ENCODE assay signal across 15 cellular contexts in the genomic region with DNA sequence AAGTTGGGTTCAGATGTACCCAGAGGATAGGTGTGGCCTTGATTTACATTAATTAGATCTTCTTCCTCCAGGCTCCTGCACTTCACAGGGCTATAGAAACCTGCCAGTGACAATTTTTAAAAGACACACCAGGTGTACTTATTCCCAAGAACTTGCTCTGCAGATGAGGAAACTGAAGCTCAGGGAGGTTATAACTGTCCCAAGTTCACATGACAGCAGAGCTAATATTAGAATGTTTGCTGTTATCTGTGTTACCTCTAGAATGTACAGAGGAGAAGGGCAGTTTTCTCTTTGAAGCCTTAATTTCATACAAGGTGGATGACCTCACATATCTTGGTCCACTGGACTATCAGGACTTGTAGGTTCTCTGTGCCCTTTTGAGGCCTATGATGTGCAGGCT. TPM values are rescaled to one million over a fixed set of nuclear protein-coding genes. Genes with fewer than 3 reads are reported as not detected.
A peak's percentile ranks its signal among the peaks of the same experiment; 100 is the strongest.
DNase-seq lines count a peak whose midpoint lies in the region; ATAC-seq and TF ChIP-seq lines count a peak whose summit lies in the region.
"Had no signal": no experiment of that assay in that cellular context is flagged by ENCODE, and none has a peak within 500 bp of the region (broad histone marks: within the 10 kb centered on the region; RNA-seq: fewer than 3 reads in every experiment).

No MANE protein-coding gene starts in this region.

- no peak overlapping the region for H2AK9ac ChIP-seq in IMR-90 (replicated peaks; ENCODE audit: low read depth, low read length, poor library complexity)

- TF ChIP-seq POLR2A in IMR-90 (IDR thresholded peaks at IDR 0.05; ENCODE audit: low read depth, low read length) (no peak), body of pancreas (IDR thresholded peaks at IDR 0.05) (no peak)

- no peak overlapping the region for H3K56ac ChIP-seq in IMR-90 (ENCODE audit: extremely low read depth, insufficient read depth, low read length)

- no peak overlapping the region for H4K91ac ChIP-seq in IMR-90 (ENCODE audit: insufficient read depth, low read depth, low read length)

- no peaks in the 10 kb centered on the region for H3K4me1 Mint-ChIP-seq in stimulated activated effector memory CD8-positive, alpha-beta T cell treated with anti-CD3 and anti-CD28 coated beads, Interleukin-12 subunit alpha, Interleukin-12 subunit beta, amount 100 ng/mL, for 72 hours
- H3K4me1 Mint-ChIP-seq: B cell had no signal

- H4K5ac ChIP-seq in IMR-90 (ENCODE audit: low read depth, low read length) = no peak overlapping the region

- no peak overlapping the region for H3K14ac ChIP-seq in IMR-90 (replicated peaks; ENCODE audit: low read depth, low read length)

- TF ChIP-seq CTCF in IMR-90 (conservative IDR thresholded peaks at IDR 0.05; ENCODE audit: low read depth, low read length) (no peak), body of pancreas (IDR thresholded peaks at IDR 0.05) (no peak), hepatocyte (IDR thresholded peaks at IDR 0.05; ENCODE audit: poor library complexity) (no peak)

- H4K20me1 ChIP-seq in IMR-90 (ENCODE audit: insufficient read depth, low read length) (peaks cover 46% of the 10 kb centered on the region), hepatocyte (ENCODE audit: insufficient read depth, poor library complexity, severe bottlenecking) (peaks cover 22% of the 10 kb centered on the region)

- no peak for ATAC-seq in IMR-90 (ENCODE audit: low read depth)
- ATAC-seq in body of pancreas = peak; percentile 27
- ATAC-seq in HG03108 (IDR thresholded peaks at IDR 0.05; ENCODE audit: unreplicated experiment) = no peak
- no peak for ATAC-seq in GM18517 (IDR thresholded peaks at IDR 0.05; ENCODE audit: unreplicated experiment)
- ATAC-seq in stimulated activated effector memory CD8-positive, alpha-beta T cell treated with anti-CD3 and anti-CD28 coated beads, Interleukin-12 subunit alpha, Interleukin-12 subunit beta, amount 100 ng/mL, for 72 hours = no peak

- H2AK5ac ChIP-seq in IMR-90 (ENCODE audit: low read depth, low read length) = no peak overlapping the region

- H3K18ac ChIP-seq in IMR-90 (ENCODE audit: low read depth, low read length) = no peak overlapping the region

- no peak overlapping the region for H3K4ac ChIP-seq in IMR-90 (ENCODE audit: low read depth, low read length)

- TF ChIP-seq RAD21 in IMR-90 (IDR thresholded peaks at IDR 0.05; ENCODE audit: low read length) = no peak

- H3K4me1 ChIP-seq in IMR-90 (ENCODE audit: control insufficient read depth, insufficient read depth, low read length) (peaks cover 3% of the 10 kb centered on the region; the same call in 1 of the 2 replicates), body of pancreas (peaks cover 41% of the 10 kb centered on the region), hepatocyte (ENCODE audit: insufficient read depth) (peaks cover 5% of the 10 kb centered on the region), stomach smooth muscle (ENCODE audit: control insufficient read depth, insufficient read depth, low read length) (peaks cover 24% of the 10 kb centered on the region)
- H3K4me1 ChIP-seq: Peyer's patch had no signal

- CTCF ChIA-PET in IMR-90 (lab: Yijun Ruan, JAX) = interaction anchor here (0.9 kb wide), 1 partner anchor 27 kb away, joined by 4 read pairs; the partner anchor contains the start of gene RASSF8

- no peaks in the 10 kb centered on the region for H3K9me3 Mint-ChIP-seq in stimulated activated effector memory CD8-positive, alpha-beta T cell treated with anti-CD3 and anti-CD28 coated beads, Interleukin-12 subunit alpha, Interleukin-12 subunit beta, amount 100 ng/mL, for 72 hours
- H3K9me3 Mint-ChIP-seq: CD4-positive, alpha-beta T cell had no signal

- H3K27me3 ChIP-seq in IMR-90 (ENCODE audit: control insufficient read depth, insufficient read depth, low read length) (no peaks in the 10 kb centered on the region), body of pancreas (no peaks in the 10 kb centered on the region), hepatocyte (no peaks in the 10 kb centered on the region), stomach smooth muscle (ENCODE audit: control insufficient read depth in 1 of 2, insufficient read depth in 2 of 2, low read length in 2 of 2) (no peaks in the 10 kb centered on the region)
- H3K27me3 ChIP-seq: Peyer's patch had no signal

- H3K27ac ChIP-seq in IMR-90 (ENCODE audit: insufficient read depth, low read length) (no peak overlapping the region), body of pancreas (peak overlapping the region in 1 of 4 donors; percentile 37), hepatocyte (peak overlapping the region; percentile 27), stomach smooth muscle (ENCODE audit: low read length) (peak overlapping the region; percentile 41)
- H3K27ac ChIP-seq: Peyer's patch had no signal

- H3K36me3 ChIP-seq in IMR-90 (ENCODE audit: control insufficient read depth, insufficient read depth, low read length) (no peaks in the 10 kb centered on the region), body of pancreas (replicated peaks in 1 of 2; ENCODE audit: insufficient read depth in 1 of 2, low read depth in 2 of 2) (no peaks in the 10 kb centered on the region), hepatocyte (replicated peaks; ENCODE audit: insufficient read depth, low read depth) (no peaks in the 10 kb centered on the region), stomach smooth muscle (ENCODE audit: control insufficient read depth in 2 of 2, insufficient read depth in 2 of 2, low read length in 2 of 2) (no peaks in the 10 kb centered on the region)
- H3K36me3 ChIP-seq: Peyer's patch had no signal

- H3K4me3 Mint-ChIP-seq in stimulated activated effector memory CD8-positive, alpha-beta T cell treated with anti-CD3 and anti-CD28 coated beads, Interleukin-12 subunit alpha, Interleukin-12 subunit beta, amount 100 ng/mL, for 72 hours = no peak overlapping the region
- H3K4me3 Mint-ChIP-seq: B cell; CD4-positive, alpha-beta T cell had no signal

- peak overlapping the region; percentile 26; the same call in 1 of the 2 replicates for H3K23ac ChIP-seq in IMR-90 (ENCODE audit: low read depth, low read length)

- H3K79me1 ChIP-seq in IMR-90 (ENCODE audit: low read depth in 1 of 2, low read length in 2 of 2) = peaks cover 16 to 74% of the 10 kb centered on the region in 2 experiments; a peak in 3 of 4 replicates

- POLR2A ChIA-PET in IMR-90 (lab: Charles Lee; ENCODE audit: unreplicated experiment) = no interaction called here

- H3K79me2 ChIP-seq in hepatocyte = peaks cover 98% of the 10 kb centered on the region

- BruUV-seq in IMR-90 (replicated peaks; lab: Mats Ljungman, UMichigan) = no TSS peak

- intact Hi-C loops in IMR-90 (cut with micrococcal nuclease) = no loop called here
- intact Hi-C loops in body of pancreas (cut with DNase I) = no loop called here

- H3K9ac ChIP-seq in IMR-90 (ENCODE audit: low read depth, low read length) = no peak overlapping the region
- H3K9ac ChIP-seq in stomach smooth muscle (ENCODE audit: low read length in 2 of 2) = no peak overlapping the region

- H2AFZ ChIP-seq in IMR-90 (replicated peaks; ENCODE audit: low read length, poor library complexity) (no peak overlapping the region), hepatocyte (no peak overlapping the region)

- in situ Hi-C loops in IMR-90 (cut with MboI; ENCODE audit: low sequenced_read_pairs) = no loop called here

- no peak overlapping the region for H3K4me3 ChIP-seq in IMR-90 (ENCODE audit: insufficient read depth, low read depth, low read length)
- H3K4me3 ChIP-seq in body of pancreas = no peak overlapping the region
- no peak overlapping the region for H3K4me3 ChIP-seq in hepatocyte
- H3K4me3 ChIP-seq in stomach smooth muscle (ENCODE audit: low read length in 2 of 2) = no peak overlapping the region
- H3K4me3 ChIP-seq: Peyer's patch had no signal

- no peak overlapping the region for H2BK120ac ChIP-seq in IMR-90 (ENCODE audit: low read depth, low read length)

- no peaks in the 10 kb centered on the region for H3K36me3 Mint-ChIP-seq in stimulated activated effector memory CD8-positive, alpha-beta T cell treated with anti-CD3 and anti-CD28 coated beads, Interleukin-12 subunit alpha, Interleukin-12 subunit beta, amount 100 ng/mL, for 72 hours

- H2BK15ac ChIP-seq in IMR-90 (ENCODE audit: low read depth, low read length) = no peak overlapping the region

- H3K4me2 ChIP-seq in IMR-90 (ENCODE audit: low read depth, low read length) (no peak overlapping the region), hepatocyte (peak overlapping the region; percentile 56)

- H4K8ac ChIP-seq in IMR-90 (ENCODE audit: low read depth in 2 of 2, low read length in 2 of 2) = no peak overlapping the region

- H2BK20ac ChIP-seq in IMR-90 (ENCODE audit: low read depth, low read length) = no peak overlapping the region

- no peaks in the 10 kb centered on the region for H3K9me2 ChIP-seq in hepatocyte (replicated peaks; ENCODE audit: insufficient read depth)

- H3K9me3 ChIP-seq in IMR-90 (ENCODE audit: control insufficient read depth, insufficient read depth, low read length) = no peaks in the 10 kb centered on the region
- H3K9me3 ChIP-seq in body of pancreas = no peaks in the 10 kb centered on the region
- no peaks in the 10 kb centered on the region for H3K9me3 ChIP-seq in hepatocyte (ENCODE audit: low read depth)
- no peaks in the 10 kb centered on the region for H3K9me3 ChIP-seq in stomach smooth muscle (ENCODE audit: control insufficient read depth in 2 of 2, low read length in 2 of 2)
- H3K9me3 ChIP-seq: Peyer's patch had no signal

- peaks cover 8% of the 10 kb centered on the region; the same call in 1 of the 2 replicates for H3K9me1 ChIP-seq in IMR-90 (ENCODE audit: insufficient read depth, low read length)

- H3K27ac Mint-ChIP-seq in stimulated activated effector memory CD8-positive, alpha-beta T cell treated with anti-CD3 and anti-CD28 coated beads, Interleukin-12 subunit alpha, Interleukin-12 subunit beta, amount 100 ng/mL, for 72 hours = no peak overlapping the region
- H3K27ac Mint-ChIP-seq: B cell; CD4-positive, alpha-beta T cell had no signal

- dilution Hi-C loops in IMR-90 (cut with HindIII; ENCODE audit: low sequenced_read_pairs, unreplicated experiment) = no loop called here

- DNase-seq in IMR-90 (no peak), body of pancreas (no peak), hepatocyte (ENCODE audit: low spot score) (no peak)
- no peak for DNase-seq in stimulated activated effector memory CD8-positive, alpha-beta T cell treated with anti-CD3 and anti-CD28 coated beads, Interleukin-12 subunit alpha, Interleukin-12 subunit beta, amount 100 ng/mL, for 72 hours (ENCODE audit: low spot score in 2 of 2)
- DNase-seq: ACHN; Calu3; CD4-positive, alpha-beta T cell; NCI-H1436 treated with DMSO at 0.1 percent for 48 hours; NCI-H2081 treated with DMSO at 0.1 percent for 48 hours; Peyer's patch; SHP77 treated with DMSO at 0.1 percent for 48 hours had no signal

- H2BK5ac ChIP-seq in IMR-90 (ENCODE audit: low read depth, low read length, poor library complexity, severe bottlenecking) = no peak overlapping the region

TF ChIP-seq in IMR-90, 13 proteins besides CTCF, POLR2A, EP300 and RAD21 (continues in another document):
- TF ChIP-seq FOS (IDR thresholded peaks at IDR 0.05; ENCODE audit: low read depth, low read length) (no peak), NFE2L2 (IDR thresholded peaks at IDR 0.05; ENCODE audit: low read depth, low read length) (no peak)

RNA-seq across cellular contexts. Expression of gene RASSF8, which starts 27.7 kb away (rescaled TPM):
- total RNA-seq in IMR-90 (2012; rRNA removed) = 50.5 and 50.8 TPM in 2 replicates
- polyA plus RNA-seq in IMR-90 (2012; rRNA removed) = 10.8 and 11.1 TPM in 2 replicates
- polyA plus RNA-seq in IMR-90 (2012; cell fraction: cytosol; rRNA removed) = 3.9 and 4.3 TPM in 2 replicates
- 2.1 and 10.1 TPM in 2 replicates for polyA plus RNA-seq in IMR-90 (2012; cell fraction: nucleus; rRNA removed; ENCODE audit: low replicate concordance)
- 10 to 100 TPM; 15.8 to 19.1 TPM for total RNA-seq in body of pancreas
- 46.2 and 46.9 TPM in 2 replicates for total RNA-seq in hepatocyte
- polyA plus RNA-seq in hepatocyte = 20.3 and 24.6 TPM in 2 replicates
